Comparison of ENCODE assay signal across 1 cellular context in genomic region chr7:111510584-111511378, GRCh38.
TF ChIP-seq lines count a peak whose summit lies in the region.

No MANE protein-coding gene starts in this region.

TF ChIP-seq in K562, 482 proteins besides CTCF, POLR2A, EP300 and RAD21 (continued from another document and continues in another):
- no peak for TF ChIP-seq COPS2 (conservative IDR thresholded peaks at IDR 0.05)
- no peak for TF ChIP-seq ARID3A (IDR thresholded peaks at IDR 0.05; ENCODE audit: borderline replicate concordance, low read depth, low read length)
- TF ChIP-seq MTA1 (IDR thresholded peaks at IDR 0.05; ENCODE audit: borderline replicate concordance), result 0 out of 2 replicates have a peak, but pooled peaks have one; percentile 27
- no peak for TF ChIP-seq TEAD1 (CRISPR knock-in tag; IDR thresholded peaks at IDR 0.05)
- TF ChIP-seq CBFA2T3 (IDR thresholded peaks at IDR 0.05), result peak; percentile 54
- peak; percentile 76 for TF ChIP-seq SMARCA4 (IDR thresholded peaks at IDR 0.05)
- TF ChIP-seq MAX (CRISPR knock-in tag; IDR thresholded peaks at IDR 0.05), result peak; percentile 49; the same call in 1 of the 2 replicates
- TF ChIP-seq ZSCAN32 (CRISPR knock-in tag; IDR thresholded peaks at IDR 0.05), result no peak
- no peak for TF ChIP-seq ZNF140 (CRISPR knock-in tag; IDR thresholded peaks at IDR 0.05)
- TF ChIP-seq ZBTB8A (IDR thresholded peaks at IDR 0.05; ENCODE audit: partially characterized antibody), result no peak
- TF ChIP-seq KDM5B (IDR thresholded peaks at IDR 0.05; ENCODE audit: insufficient replicate concordance, low read depth, low read length), result no peak
- TF ChIP-seq HINFP (tag; conservative IDR thresholded peaks at IDR 0.05; ENCODE audit: low read depth), result no peak
- peak; percentile 73 for TF ChIP-seq ARID1B (IDR thresholded peaks at IDR 0.05)
- TF ChIP-seq MTF1 (CRISPR knock-in tag; IDR thresholded peaks at IDR 0.05; ENCODE audit: borderline replicate concordance), result no peak
- TF ChIP-seq NFE2L1 (tag; IDR thresholded peaks at IDR 0.05; ENCODE audit: borderline replicate concordance, low read depth), result no peak
- TF ChIP-seq ZNF57 (CRISPR knock-in tag; IDR thresholded peaks at IDR 0.05), result no peak
- no peak for TF ChIP-seq DLX4 (CRISPR knock-in tag; IDR thresholded peaks at IDR 0.05)
- TF ChIP-seq MCM5 (IDR thresholded peaks at IDR 0.05; ENCODE audit: low read depth), result no peak
- no peak for TF ChIP-seq ZNF639 (CRISPR knock-in tag; conservative IDR thresholded peaks at IDR 0.05 in 1 of 2, IDR thresholded peaks at IDR 0.05 in 1 of 2)
- no peak for TF ChIP-seq ETV6 (IDR thresholded peaks at IDR 0.05; ENCODE audit: borderline replicate concordance in 1 of 2, low read depth in 2 of 2, low read length in 1 of 2)
- no peak for TF ChIP-seq ETV6 (CRISPR knock-in tag; IDR thresholded peaks at IDR 0.05; ENCODE audit: borderline replicate concordance)
- TF ChIP-seq HNRNPLL (IDR thresholded peaks at IDR 0.05; ENCODE audit: low read depth, low read length, poor library complexity, severe bottlenecking), result no peak
- 0 out of 2 replicates have a peak, but pooled peaks have one; percentile 48 for TF ChIP-seq IRF9 (tag; IDR thresholded peaks at IDR 0.05)
- no peak for TF ChIP-seq SLC30A9 (CRISPR knock-in tag; IDR thresholded peaks at IDR 0.05)
- no peak for TF ChIP-seq THAP12 (CRISPR knock-in tag; IDR thresholded peaks at IDR 0.05)
- peak; percentile 47 for TF ChIP-seq MEIS2 (IDR thresholded peaks at IDR 0.05; ENCODE audit: partially characterized antibody)
- no peak for TF ChIP-seq MAFF (IDR thresholded peaks at IDR 0.05; ENCODE audit: low read length)
- no peak for TF ChIP-seq AFF1 (IDR thresholded peaks at IDR 0.05; ENCODE audit: low read depth in 1 of 2, partially characterized antibody in 2 of 2)
- no peak for TF ChIP-seq TCF15 (CRISPR knock-in tag; IDR thresholded peaks at IDR 0.05)
- no peak for TF ChIP-seq NR2C2 (CRISPR knock-in tag; IDR thresholded peaks at IDR 0.05)
- peak; percentile 20; the same call in 1 of the 2 replicates for TF ChIP-seq NR2C2 (tag; IDR thresholded peaks at IDR 0.05)
- TF ChIP-seq THRA (IDR thresholded peaks at IDR 0.05), result no peak
- TF ChIP-seq SRSF1 (IDR thresholded peaks at IDR 0.05; ENCODE audit: low read depth, low read length), result no peak
- TF ChIP-seq ZNF551 (CRISPR knock-in tag; IDR thresholded peaks at IDR 0.05), result no peak
- TF ChIP-seq DPF2 (IDR thresholded peaks at IDR 0.05), result peak; percentile 71
- peak; percentile 59; the same call in 1 of the 2 replicates for TF ChIP-seq GATAD2A (IDR thresholded peaks at IDR 0.05)
- no peak for TF ChIP-seq ZFP30 (CRISPR knock-in tag; IDR thresholded peaks at IDR 0.05; ENCODE audit: borderline replicate concordance)
- TF ChIP-seq ZNF121 (CRISPR knock-in tag; conservative IDR thresholded peaks at IDR 0.05), result no peak
- TF ChIP-seq ZEB2 (IDR thresholded peaks at IDR 0.05), result no peak
- TF ChIP-seq ZNF232 (CRISPR knock-in tag; IDR thresholded peaks at IDR 0.05), result 0 out of 2 replicates have a peak, but pooled peaks have one; percentile 64
- 0 out of 4 replicates have a peak, but pooled peaks of 1 of the 2 experiments have one; percentile 16 for TF ChIP-seq TRIM24 (IDR thresholded peaks at IDR 0.05)
- no peak for TF ChIP-seq ZNF696 (CRISPR knock-in tag; conservative IDR thresholded peaks at IDR 0.05)
- TF ChIP-seq JUND (IDR thresholded peaks at IDR 0.05; ENCODE audit: borderline replicate concordance, low read depth, low read length), result 0 out of 2 replicates have a peak, but pooled peaks have one; percentile 5
- TF ChIP-seq JUND (tag; IDR thresholded peaks at IDR 0.05; ENCODE audit: borderline replicate concordance, low read depth, low read length), result no peak
- TF ChIP-seq ZNF592 (IDR thresholded peaks at IDR 0.05), result peak; percentile 53; the same call in 1 of the 2 replicates
- TF ChIP-seq SMARCE1 (IDR thresholded peaks at IDR 0.05), result peak; percentile 58; the same call in 1 of the 2 replicates
- peak; percentile 15; the same call in 1 of the 2 replicates for TF ChIP-seq GABPB1 (CRISPR knock-in tag; IDR thresholded peaks at IDR 0.05)
- no peak for TF ChIP-seq ATF1 (CRISPR knock-in tag; IDR thresholded peaks at IDR 0.05)
- no peak for TF ChIP-seq ATF1 (tag; IDR thresholded peaks at IDR 0.05)
